Comparison of ENCODE assay signal across 7 cellular contexts in genomic region chr18:12287131-12287681, GRCh38. TPM values are rescaled to one million over a fixed set of nuclear protein-coding genes. Genes with fewer than 3 reads are reported as not detected.
A peak's percentile ranks its signal among the peaks of the same experiment; 100 is the strongest.
DNase-seq lines count a peak whose midpoint lies in the region; ATAC-seq and TF ChIP-seq lines count a peak whose summit lies in the region.

No MANE protein-coding gene starts in this region.

- TF ChIP-seq EP300 in upper lobe of left lung (IDR thresholded peaks at IDR 0.05): no peak

- H3K4me1 ChIP-seq in RWPE2 (ENCODE audit: insufficient read depth, poor library complexity, severe bottlenecking): peaks cover 23% of the 10 kb centered on the region
- H3K4me1 ChIP-seq in esophagus squamous epithelium: peaks cover 15 to 40% (median 25%) of the 10 kb centered on the region in 3 donors
- H3K4me1 ChIP-seq in mucosa of stomach (ENCODE audit: control insufficient read depth, insufficient read depth, low read length): peaks cover 21% of the 10 kb centered on the region
- H3K4me1 ChIP-seq in upper lobe of left lung: peaks cover 11 to 22% (median 18%) of the 10 kb centered on the region in 4 donors

- peak; percentile 57 for ATAC-seq in RWPE2 (ENCODE audit: low read depth)
- ATAC-seq in upper lobe of left lung (ENCODE audit: low FRiP score in 2 of 2): peak; percentile 27 to 86
- no peak for ATAC-seq in GM18505 (IDR thresholded peaks at IDR 0.05; ENCODE audit: unreplicated experiment)
- ATAC-seq in HG02588 (IDR thresholded peaks at IDR 0.05; ENCODE audit: unreplicated experiment): no peak

- TF ChIP-seq CTCF in RWPE2 (IDR thresholded peaks at IDR 0.05; ENCODE audit: poor library complexity, severe bottlenecking) (no peak), esophagus squamous epithelium (IDR thresholded peaks at IDR 0.05) (no peak), upper lobe of left lung (IDR thresholded peaks at IDR 0.05) (no peak)

- H3K27ac ChIP-seq in RWPE2 (ENCODE audit: poor library complexity, severe bottlenecking) (peak overlapping the region; percentile 86), esophagus squamous epithelium (peak overlapping the region; percentile 76 to 88 (median 84)), upper lobe of left lung (peak overlapping the region; percentile 56 to 83 (median 78))

- 54% methylated on average over 3 of the region's 37 CpGs; no CpG with 5 or more reads in 1 of the 2 donors for WGBS in esophagus squamous epithelium, 2 donors
- WGBS in upper lobe of left lung, 2 donors: 35% methylated on average over 6 to 16 of the region's 37 CpGs

- H3K27me3 ChIP-seq in RWPE2 (ENCODE audit: insufficient read depth, poor library complexity, severe bottlenecking): no peaks in the 10 kb centered on the region
- H3K27me3 ChIP-seq in esophagus squamous epithelium: peaks cover 0 to 25% (median 0%) of the 10 kb centered on the region in 4 donors
- H3K27me3 ChIP-seq in mucosa of stomach (ENCODE audit: control insufficient read depth, insufficient read depth, low read length): peaks cover 35% of the 10 kb centered on the region
- H3K27me3 ChIP-seq in upper lobe of left lung: peaks cover 0 to 12% (median 0%) of the 10 kb centered on the region in 4 donors

- DNase-seq in RWPE2 (ENCODE audit: low spot score): no peak
- no peak for DNase-seq in esophagus squamous epithelium (lab: John Stamatoyannopoulos, UW)
- peak in 1 of 2 donors; percentile 85 for DNase-seq in upper lobe of left lung
- no peak for DNase-seq in ureter (ENCODE audit: low spot score)

- H3K9ac ChIP-seq in mucosa of stomach (ENCODE audit: low read length): peak overlapping the region; percentile 61

- H3K4me3 ChIP-seq in RWPE2 (ENCODE audit: severe bottlenecking) (peak overlapping the region; percentile 29), esophagus squamous epithelium (peak overlapping the region; percentile 35 to 70 (median 52)), mucosa of stomach (ENCODE audit: low read length) (peak overlapping the region; percentile 46), upper lobe of left lung (peak overlapping the region in 3 of 4 donors; percentile 37 to 45 (median 44))

- H3K9me3 ChIP-seq in RWPE2 (ENCODE audit: severe bottlenecking): no peaks in the 10 kb centered on the region
- no peaks in the 10 kb centered on the region for H3K9me3 ChIP-seq in esophagus squamous epithelium
- H3K9me3 ChIP-seq in mucosa of stomach (ENCODE audit: control insufficient read depth, low read length): no peaks in the 10 kb centered on the region
- no peaks in the 10 kb centered on the region for H3K9me3 ChIP-seq in upper lobe of left lung

- intact Hi-C loops in esophagus squamous epithelium (cut with DNase I): no loop called here

- H3K36me3 ChIP-seq in RWPE2 (ENCODE audit: low read depth) (no peaks in the 10 kb centered on the region), esophagus squamous epithelium (no peaks in the 10 kb centered on the region), mucosa of stomach (ENCODE audit: control insufficient read depth, insufficient read depth, low read length) (no peaks in the 10 kb centered on the region), upper lobe of left lung (no peaks in the 10 kb centered on the region)

- TF ChIP-seq POLR2A in esophagus squamous epithelium (IDR thresholded peaks at IDR 0.05) (peak in 1 of 4 donors; percentile 7), upper lobe of left lung (IDR thresholded peaks at IDR 0.05) (no peak), GM18505 (IDR thresholded peaks at IDR 0.05; ENCODE audit: borderline replicate concordance, extremely low read depth, insufficient read depth, insufficient read length) (no peak)

RNA-seq across cellular contexts. Expression of gene TUBB6, which starts 20.8 kb away (rescaled TPM):
- total RNA-seq in esophagus squamous epithelium (100 to 1,000 TPM; 288 to 406 (median 337) TPM), upper lobe of left lung (100 to 1,000 TPM in 4 of 6 donors, 10 to 100 TPM in 2; 89.1 to 380 (median 157) TPM), ureter (101 TPM)

RNA-seq across cellular contexts. Expression of gene CIDEA, which starts 33.0 kb away (rescaled TPM):
- 1 to 10 TPM in 1 of 4 donors, not detected in 3; 3.0 TPM for total RNA-seq in esophagus squamous epithelium
- total RNA-seq in upper lobe of left lung: not detected
- not detected for total RNA-seq in ureter

Comparison
In these comparisons a context has a peak if more than half of its experiments do, and no peak if none do; other contexts are left out.
1. ATAC-seq: peak in RWPE2 (single experiment) and upper lobe of left lung (2 of 2); none in GM18505 (single experiment) and HG02588 (single experiment).
2. Peak in every context shown above with its lines, with median percentiles within 50 percentile points of each other: H3K27ac ChIP-seq and H3K4me3 ChIP-seq.